In genomic region chr3:98522538-98523281, GRCh38 we compare ENCODE assay signal across 8 cellular contexts. TPM values are rescaled to one million over a fixed set of nuclear protein-coding genes. Genes with fewer than 3 reads are reported as not detected.
DNase-seq lines count a peak whose midpoint lies in the region; ATAC-seq, FAIRE-seq and TF ChIP-seq lines count a peak whose summit lies in the region.

TSS of gene CLDND1 (minus strand) at chr3:98522902. CDS start at chr3:98521424, 1,478 bp downstream.

- peak; percentile 100 for FAIRE-seq in GM12892 (lab: Jason Lieb, UNC)

- peaks cover 21% of the 10 kb centered on the region for H3K4me1 Mint-ChIP-seq in type B pancreatic cell (ENCODE audit: unreplicated experiment)

- peak within 1 kb of the TSS; percentile 6 to 78 (median 30) for H3K4me3 ChIP-seq in adrenal gland
- peak within 1 kb of the TSS; percentile 60 to 94 (median 74) for H3K4me3 ChIP-seq in heart left ventricle

- H3K27ac Mint-ChIP-seq in type B pancreatic cell = peak within 1 kb of the TSS; percentile 94

- TF ChIP-seq POLR2A in GM12892 (IDR thresholded peaks at IDR 0.05; ENCODE audit: low read depth, low read length) (peak; percentile 99), adrenal gland (IDR thresholded peaks at IDR 0.05) (peak; percentile 70 to 83), heart left ventricle (IDR thresholded peaks at IDR 0.05) (peak in 1 of 2 donors; percentile 91)

- peak within 1 kb of the TSS; percentile 84 to 98 (median 88) for H3K27ac ChIP-seq in adrenal gland
- H3K27ac ChIP-seq in heart left ventricle = peak within 1 kb of the TSS; percentile 92 to 98 (median 95)

- peak; percentile 84 for ATAC-seq in HG02852 (IDR thresholded peaks at IDR 0.05; ENCODE audit: unreplicated experiment)
- peak; percentile 99 to 100 (median 100) for ATAC-seq in heart left ventricle

- H3K36me3 Mint-ChIP-seq in type B pancreatic cell = peaks cover 34% of the 10 kb centered on the region

- H3K36me3 ChIP-seq in adrenal gland (replicated peaks in 1 of 2) = peaks cover 0 to 8% of the 10 kb centered on the region in 2 donors
- H3K36me3 ChIP-seq in heart left ventricle = peaks cover 0 to 34% (median 25%) of the 10 kb centered on the region in 9 donors

- TF ChIP-seq CTCF in adrenal gland (IDR thresholded peaks at IDR 0.05) (no peak), heart left ventricle (IDR thresholded peaks at IDR 0.05) (no peak), type B pancreatic cell (conservative IDR thresholded peaks at IDR 0.05) (no peak)

- H3K27me3 Mint-ChIP-seq in type B pancreatic cell = no peaks in the 10 kb centered on the region

- H3K4me1 ChIP-seq in adrenal gland (replicated peaks in 1 of 2) (peaks cover 0 to 18% of the 10 kb centered on the region in 2 donors), heart left ventricle (peaks cover 0 to 30% (median 20%) of the 10 kb centered on the region in 12 donors)

- H3K27me3 ChIP-seq in adrenal gland (no peaks in the 10 kb centered on the region), heart left ventricle (no peaks in the 10 kb centered on the region)

- intact Hi-C loops in adrenal gland (cut with DNase I) = no loop called here
- intact Hi-C loops in heart left ventricle (cut with DNase I) = loop anchor here in 8 of 10 donors (2.0 to 10.0 kb wide), 6 partner anchors 70 to 1882 kb away; partner anchors contain the start of genes CPOX (in 8 of the 8), DCBLD2 (in 1 of the 8), LNP1 (in 1 of the 8) and TOMM70 (in 1 of the 8)

- H3K4me3 Mint-ChIP-seq in type B pancreatic cell = peak within 1 kb of the TSS; percentile 95

- H3K9me3 Mint-ChIP-seq in type B pancreatic cell = no peaks in the 10 kb centered on the region

- DNase-seq in GM12892 (ENCODE audit: insufficient read length) (peak; percentile 83), NCI-H146 (lab: John Stamatoyannopoulos, UW) (peak; percentile 94), T-helper 1 cell (peak; percentile 89 to 98 (median 93)), adrenal gland (peak; percentile 97 to 99 (median 98)), heart left ventricle (peak; percentile 98 to 99 (median 98)), pons (ENCODE audit: low spot score) (peak; percentile 99), type B pancreatic cell (ENCODE audit: extremely low spot score, unreplicated experiment) (peak; percentile 95)

- no peaks in the 10 kb centered on the region for H3K9me3 ChIP-seq in adrenal gland (replicated peaks in 1 of 3)
- H3K9me3 ChIP-seq in heart left ventricle = no peaks in the 10 kb centered on the region

- WGBS in adrenal gland, 4 donors = 0 to 1% (median 0%) methylated on average over 33 to 63 of the region's 63 CpGs
- 0 to 1% (median 0%) methylated on average over 24 to 63 of the region's 63 CpGs for WGBS in heart left ventricle, 4 donors

RNA-seq across cellular contexts. Expression of gene CLDND1, which starts in this region (rescaled TPM):
- 98.8 TPM for polyA plus RNA-seq in GM12892 (2012; ENCODE audit: missing spikeins)
- 100 to 1,000 TPM in 1 of 8 donors, 10 to 100 TPM in 7; 45.3 to 112 (median 64.2) TPM for total RNA-seq in adrenal gland
- polyA plus RNA-seq in adrenal gland = 10 to 100 TPM; 52.7 to 88.5 (median 61.8) TPM
- 100 to 1,000 TPM in 2 of 9 donors, 10 to 100 TPM in 7; 64.2 to 155 (median 77.0) TPM for total RNA-seq in heart left ventricle
- 10 to 100 TPM; 55.0 to 86.9 TPM for polyA plus RNA-seq in heart left ventricle
- total RNA-seq in type B pancreatic cell (ENCODE audit: low replicate concordance) = 59.4 and 83.1 TPM in 2 replicates

Comparison
In these comparisons a context has a peak if more than half of its experiments do, and no peak if none do; other contexts are left out.
1. Peak in every context shown above with its lines: DNase-seq, ATAC-seq, H3K4me3 ChIP-seq and H3K27ac ChIP-seq.
2. intact Hi-C loops: an anchor here in heart left ventricle (2.0 to 10.0 kb wide); none called in adrenal gland.